ENCODE assay signal across 23 cellular contexts in the genomic region with DNA sequence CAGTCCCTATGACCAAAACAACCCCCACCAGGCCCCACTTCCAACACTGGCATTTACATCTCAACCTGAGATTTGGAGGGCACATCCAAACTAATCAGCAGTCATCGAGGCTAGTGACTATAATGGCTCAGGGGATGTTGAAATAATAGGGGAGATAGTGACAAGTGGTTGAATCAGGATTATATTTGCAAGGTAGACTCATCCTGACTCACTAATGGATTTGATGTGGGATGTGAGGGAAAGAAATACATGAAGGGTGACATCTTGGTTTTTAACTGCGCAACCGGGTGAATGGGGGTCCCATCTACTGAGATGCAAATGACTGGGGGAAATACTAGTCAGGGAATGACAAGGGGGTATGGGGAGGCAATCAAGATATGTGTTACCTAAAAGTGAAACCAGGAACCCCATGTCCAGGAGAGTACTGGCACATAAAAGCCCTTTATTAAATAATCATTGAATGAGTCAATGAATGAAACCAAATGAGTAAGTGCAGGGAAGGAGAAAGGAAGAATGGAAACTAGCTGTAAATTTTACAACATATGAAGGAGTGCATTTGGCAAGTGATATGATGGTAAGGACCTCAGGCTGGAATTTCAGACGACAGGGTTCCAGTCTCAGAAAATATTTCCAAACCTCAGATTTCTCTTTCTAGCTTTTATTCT.
DNase-seq lines count a peak whose midpoint lies in the region; ATAC-seq, FAIRE-seq and TF ChIP-seq lines count a peak whose summit lies in the region.
"Had no signal": no experiment of that assay in that cellular context is flagged by ENCODE, and none has a peak within 500 bp of the region (broad histone marks: within the 10 kb centered on the region; RNA-seq: fewer than 3 reads in every experiment).

No MANE protein-coding gene starts in this region.

- ATAC-seq in HCT116 (no peak), left colon (no peak), HG02884 (IDR thresholded peaks at IDR 0.05; ENCODE audit: unreplicated experiment) (no peak)
- ATAC-seq: GM23338, K562 had no signal

- TF ChIP-seq RAD21 in HCT116 (IDR thresholded peaks at IDR 0.05; ENCODE audit: low read depth), result no peak

- no peak overlapping the region for H3K4me2 ChIP-seq in HCT116 (ENCODE audit: low read length)
- no peak overlapping the region for H3K4me2 ChIP-seq in keratinocyte (ENCODE audit: control insufficient read depth, extremely low read depth, insufficient read depth, low read depth, low read length)
- H3K4me2 ChIP-seq: BLaER1 treated with 17β-estradiol and CSF1 and Interleukin-3, amounts not matched to agents 10 nM and 100 nM; GM23338 had no signal

- H3K9me3 ChIP-seq in HCT116 (ENCODE audit: control insufficient read depth in 1 of 2, insufficient read depth in 1 of 2, low read depth in 1 of 2, low read length in 2 of 2), result peaks cover 4 to 5% of the 10 kb centered on the region in 2 experiments; a peak in 1 of 4 replicates
- H3K9me3 ChIP-seq in keratinocyte (ENCODE audit: control insufficient read depth, low read depth, low read length), result no peaks in the 10 kb centered on the region

- H3K9ac ChIP-seq in HCT116 (ENCODE audit: low read length) (no peak overlapping the region), keratinocyte (ENCODE audit: control insufficient read depth, extremely low read depth, insufficient read depth, low read length) (no peak overlapping the region)
- H3K9ac ChIP-seq: BLaER1 treated with 17β-estradiol and CSF1 and Interleukin-3, amounts not matched to agents 10 nM and 100 nM had no signal

- H3K4me3 ChIP-seq in HCT116 (replicated peaks in 1 of 2; ENCODE audit: low read depth in 1 of 2, low read length in 2 of 2) (no peak overlapping the region), keratinocyte (ENCODE audit: control insufficient read depth in 2 of 3, extremely low read depth in 1 of 3, insufficient read depth in 2 of 3, low read depth in 1 of 3, low read length in 3 of 3) (no peak overlapping the region)
- H3K4me3 ChIP-seq: BLaER1 treated with 17β-estradiol and CSF1 and Interleukin-3, amounts not matched to agents 10 nM and 100 nM; GM23338; K562 had no signal

- RAD21 ChIA-PET in HCT116 (lab: Charles Lee; ENCODE audit: low non-redundant PET in 1 of 2, low total read pairs in 2 of 2, uncharacterized antibody in 2 of 2, unreplicated experiment in 2 of 2), result no interaction called here

- CTCF ChIA-PET in HCT116 (lab: Charles Lee) (no interaction called here), RWPE1 (lab: Yijun Ruan, JAX) (interaction anchor here (0.6 to 0.7 kb wide), 2 partner anchors 42 to 185 kb away, joined by 3 read pairs; no protein-coding TSS in a partner anchor)

- H3K27me3 ChIP-seq in HCT116 (ENCODE audit: insufficient read depth, low read length) (no peaks in the 10 kb centered on the region), keratinocyte (ENCODE audit: control insufficient read depth, extremely low read depth, insufficient read depth, low read length) (no peaks in the 10 kb centered on the region)
- H3K27me3 ChIP-seq: BLaER1 treated with 17β-estradiol and CSF1 and Interleukin-3, amounts not matched to agents 10 nM and 100 nM had no signal

- POLR2A ChIA-PET in HCT116 (lab: Charles Lee), result no interaction called here
- POLR2A ChIA-PET in RWPE1 (lab: Yijun Ruan, JAX; ENCODE audit: low non-redundant PET), result no interaction called here

- DNase-seq in HCT116 (ENCODE audit: low read depth, low spot score) (no peak), RWPE1 (ENCODE audit: low spot score) (peak; percentile 8), epithelial cell of prostate (ENCODE audit: low read depth, low spot score) (peak; percentile 36), keratinocyte (ENCODE audit: low read depth, low spot score) (no peak), left colon (no peak), hepatic stellate cell (ENCODE audit: low spot score) (no peak)
- DNase-seq: CD4-positive, CD25-positive, alpha-beta regulatory T cell; CD8-positive, alpha-beta memory T cell; COR-L47; DMS 273 treated with DMSO at 0.1 percent for 48 hours; DMS53; DND-41; EL; HCEC 1CT; HFFc6; IMR-90 had no signal

- TF ChIP-seq CTCF in HCT116 (IDR thresholded peaks at IDR 0.05 in 2 of 3, conservative IDR thresholded peaks at IDR 0.05 in 1 of 3; ENCODE audit: borderline replicate concordance in 1 of 3, insufficient read depth in 1 of 3, low read depth in 2 of 3, low read length in 2 of 3) (no peak), RWPE1 (conservative IDR thresholded peaks at IDR 0.05; ENCODE audit: low read depth) (no peak), keratinocyte (optimal IDR thresholded peaks at IDR 0.05 in 1 of 3, IDR thresholded peaks at IDR 0.05 in 1 of 3, conservative IDR thresholded peaks at IDR 0.05 in 1 of 3; ENCODE audit: extremely low read depth in 1 of 3, insufficient read depth in 2 of 3, low read length in 3 of 3) (no peak)

- H4K20me1 ChIP-seq in HCT116 (ENCODE audit: insufficient read depth) (no peaks in the 10 kb centered on the region), keratinocyte (ENCODE audit: control insufficient read depth, extremely low read depth, insufficient read depth, low read length) (no peaks in the 10 kb centered on the region)
- H4K20me1 ChIP-seq: BLaER1 treated with 17β-estradiol and CSF1 and Interleukin-3, amounts not matched to agents 10 nM and 100 nM had no signal

- H3K27ac ChIP-seq in HCT116 (ENCODE audit: low read depth, low read length) (no peak overlapping the region), RWPE1 (no peak overlapping the region), epithelial cell of prostate (peak overlapping the region; percentile 56), keratinocyte (ENCODE audit: control insufficient read depth, insufficient read depth, low read length) (no peak overlapping the region)
- H3K27ac ChIP-seq: BLaER1 treated with 17β-estradiol and CSF1 and Interleukin-3, amounts not matched to agents 10 nM and 100 nM had no signal

- no TSS peak for BruUV-seq in HCT116 (replicated peaks; lab: Mats Ljungman, UMichigan)

- H3K4me1 ChIP-seq in HCT116 (ENCODE audit: control insufficient read depth in 1 of 2, insufficient read depth in 2 of 2, low read length in 2 of 2), result peaks cover 0 to 10% of the 10 kb centered on the region in 2 experiments; a peak in 1 of 4 replicates
- H3K4me1 ChIP-seq in keratinocyte (ENCODE audit: control insufficient read depth, extremely low read depth, insufficient read depth, low read length), result peaks cover 4% of the 10 kb centered on the region
- H3K4me1 ChIP-seq: BLaER1 treated with 17β-estradiol and CSF1 and Interleukin-3, amounts not matched to agents 10 nM and 100 nM had no signal

- no peaks in the 10 kb centered on the region for H3K36me3 ChIP-seq in HCT116 (ENCODE audit: control insufficient read depth in 1 of 2, insufficient read depth in 2 of 2, low read length in 2 of 2)
- H3K36me3 ChIP-seq in keratinocyte (ENCODE audit: control insufficient read depth in 2 of 2, extremely low read depth in 1 of 2, insufficient read depth in 2 of 2, low read length in 2 of 2), result no peaks in the 10 kb centered on the region
- H3K36me3 ChIP-seq: BLaER1 treated with 17β-estradiol and CSF1 and Interleukin-3, amounts not matched to agents 10 nM and 100 nM had no signal

- TF ChIP-seq POLR2A in HCT116 (IDR thresholded peaks at IDR 0.05; ENCODE audit: borderline replicate concordance, extremely low read depth, insufficient read depth, insufficient read length), result no peak

- no peaks in the 10 kb centered on the region for H3K9me2 ChIP-seq in HCT116 (ENCODE audit: insufficient read depth)

- dilution Hi-C loops in keratinocyte (cut with MboI; ENCODE audit: extremely low pct_ligation_motif_present, low sequenced_read_pairs), result no loop called here

- H2AFZ ChIP-seq in HCT116 (ENCODE audit: low read depth, low read length, poor library complexity, severe bottlenecking) (no peak overlapping the region), keratinocyte (ENCODE audit: control insufficient read depth, low read length) (no peak overlapping the region)
- H2AFZ ChIP-seq: GM23338 had no signal

- peak; percentile 23 for FAIRE-seq in keratinocyte (lab: Jason Lieb, UNC)
- FAIRE-seq: G401.6, GM12891, H54, K562 had no signal

- intact Hi-C loops in HCT116 (cut with micrococcal nuclease), result no loop called here
- intact Hi-C loops in left colon (cut with DNase I, micrococcal nuclease), result no loop called here

- H3K79me2 ChIP-seq in HCT116 (ENCODE audit: insufficient read depth, low read length), result no peaks in the 10 kb centered on the region
- H3K79me2 ChIP-seq in keratinocyte (ENCODE audit: control insufficient read depth, insufficient read depth, low read length), result no peaks in the 10 kb centered on the region

- H3K9me1 ChIP-seq in keratinocyte (ENCODE audit: control insufficient read depth, extremely low read depth, insufficient read depth, low read length), result no peaks in the 10 kb centered on the region

TF ChIP-seq in HCT116, 20 proteins besides CTCF, POLR2A, EP300 and RAD21:
- TF ChIP-seq ZBTB33 (IDR thresholded peaks at IDR 0.05; ENCODE audit: extremely low read depth, insufficient replicate concordance, low read length) (no peak), CEBPB (IDR thresholded peaks at IDR 0.05; ENCODE audit: low read depth) (peak; percentile 53; the same call in 1 of the 2 replicates), FOSL1 (IDR thresholded peaks at IDR 0.05; ENCODE audit: low read depth) (peak; percentile 65), SP1 (IDR thresholded peaks at IDR 0.05; ENCODE audit: low read depth) (0 out of 2 replicates have a peak, but pooled peaks have one; percentile 30)

Comparison
In these comparisons a context has a peak if more than half of its experiments do, and no peak if none do; other contexts are left out.
1. DNase-seq: peak in RWPE1 (single experiment) and epithelial cell of prostate (single experiment); none in HCT116 (single experiment), keratinocyte (single experiment), left colon (0 of 2) and hepatic stellate cell (single experiment).